In the genomic region with DNA sequence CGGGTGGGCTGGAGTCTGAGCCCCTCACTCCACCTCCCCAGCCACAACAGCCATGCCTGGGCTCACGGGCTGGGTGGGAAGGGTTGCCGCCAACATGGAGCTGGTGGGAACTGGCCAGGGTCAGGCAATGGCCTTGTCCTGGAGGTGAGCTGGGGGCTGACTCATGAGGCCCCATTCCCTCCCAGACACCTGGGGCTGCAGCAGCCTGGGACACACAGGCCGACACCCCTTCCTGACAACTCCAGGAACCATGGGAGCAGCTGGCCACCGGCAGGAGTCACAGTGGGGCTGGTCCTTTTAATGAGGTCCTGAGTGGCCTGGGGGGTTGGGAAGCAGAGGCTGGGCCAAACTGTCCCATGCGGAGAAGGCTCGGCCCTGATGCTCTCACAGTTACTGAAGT, we compare ENCODE assay signal across 21 cellular contexts.
"Had no signal": no experiment of that assay in that cellular context is flagged by ENCODE, and none has a peak within 500 bp of the region (broad histone marks: within the 10 kb centered on the region; RNA-seq: fewer than 3 reads in every experiment).

No MANE protein-coding gene starts in this region.

- H3K36me3 Mint-ChIP-seq: mesothelial cell of epicardium; naive thymus-derived CD8-positive, alpha-beta T cell had no signal

- H3K27me3 Mint-ChIP-seq: naive thymus-derived CD8-positive, alpha-beta T cell; stimulated activated naive CD8-positive, alpha-beta T cell treated with anti-CD3 and anti-CD28 coated beads, Interleukin-15, Interleukin-2, amounts not matched to agents 100 ng/mL and 50 ng/mL, for 24 hours had no signal

- DNase-seq: cortex of kidney; dorsolateral prefrontal cortex; effector CD8-positive, alpha-beta T cell; foreskin melanocyte; heart left ventricle; hippocampal formation; kidney glomerular epithelial cell; mammary epithelial cell; naive thymus-derived CD8-positive, alpha-beta T cell; nucleus accumbens; ovary; stimulated activated CD4-positive, alpha-beta T cell treated with anti-CD3 and anti-CD28 coated beads, Interleukin-2, amount 100 ng/mL, for 48 hours; tibial artery; upper lobe of right lung had no signal

- H3K27me3 ChIP-seq: dorsolateral prefrontal cortex, heart left ventricle, ovary, right atrium auricular region, upper lobe of right lung, vagina had no signal

- H3K9me3 ChIP-seq: heart left ventricle, ovary, right atrium auricular region, tibial artery, upper lobe of right lung, vagina had no signal

- H3K4me2 ChIP-seq: smooth muscle cell had no signal

- H3K27ac ChIP-seq: heart left ventricle, ovary, right atrium auricular region, tibial artery, upper lobe of right lung, vagina had no signal

- H3K36me3 ChIP-seq: heart left ventricle, ovary, right atrium auricular region, tibial artery, upper lobe of right lung, vagina had no signal

- H3K4me3 Mint-ChIP-seq: mesothelial cell of epicardium; neural crest cell; stimulated activated naive CD8-positive, alpha-beta T cell treated with anti-CD3 and anti-CD28 coated beads, Interleukin-15, Interleukin-2, amounts not matched to agents 100 ng/mL and 50 ng/mL, for 24 hours had no signal

- ATAC-seq: left lobe of liver; naive thymus-derived CD8-positive, alpha-beta T cell; upper lobe of right lung had no signal

- H3K9me3 Mint-ChIP-seq: mesothelial cell of epicardium; naive thymus-derived CD8-positive, alpha-beta T cell; neural crest cell; stimulated activated naive CD8-positive, alpha-beta T cell treated with anti-CD3 and anti-CD28 coated beads, Interleukin-15, Interleukin-2, amounts not matched to agents 100 ng/mL and 50 ng/mL, for 24 hours had no signal

- H3K27ac Mint-ChIP-seq: mesothelial cell of epicardium; stimulated activated naive CD8-positive, alpha-beta T cell treated with anti-CD3 and anti-CD28 coated beads, Interleukin-15, Interleukin-2, amounts not matched to agents 100 ng/mL and 50 ng/mL, for 24 hours had no signal

- H3K4me3 ChIP-seq: dorsolateral prefrontal cortex, heart left ventricle, ovary, right atrium auricular region, smooth muscle cell, tibial artery, upper lobe of right lung, vagina had no signal

- H3K4me1 Mint-ChIP-seq: mesothelial cell of epicardium, neural crest cell had no signal

- H3K4me1 ChIP-seq: right atrium auricular region, tibial artery, upper lobe of right lung, vagina had no signal
